ENCODE assay signal across 8 cellular contexts in genomic region chr11:115919341-115920086, GRCh38.
DNase-seq lines count a peak whose midpoint lies in the region; ATAC-seq lines count a peak whose summit lies in the region.

No MANE protein-coding gene starts in this region.

- in situ Hi-C loops in SK-MEL-5 (cut with HindIII; ENCODE audit: low pct_unique_long_range_greater_than_20kb, low sequenced_read_pairs) = no loop called here

- no peaks in the 10 kb centered on the region for H3K4me1 Mint-ChIP-seq in activated T-cell treated with anti-CD3 and anti-CD28 coated beads, Interleukin-2, amount 50 U/mL, for 4 hours (ENCODE audit: low read depth)
- peaks cover 53% of the 10 kb centered on the region for H3K4me1 Mint-ChIP-seq in stimulated activated memory B cell treated with anti-CD40 and anti-IgM and Interleukin-4, amounts not matched to agents 10 μg/mL and 1 μg/mL and 100 μg/mL, for 72 hours

- peak overlapping the region; percentile 83 for H3K27ac Mint-ChIP-seq in stimulated activated memory B cell treated with anti-CD40 and anti-IgM and Interleukin-4, amounts not matched to agents 10 μg/mL and 1 μg/mL and 100 μg/mL, for 72 hours

- no peaks in the 10 kb centered on the region for H3K27me3 Mint-ChIP-seq in activated T-cell treated with anti-CD3 and anti-CD28 coated beads, Interleukin-2, amount 50 U/mL, for 4 hours (ENCODE audit: low read depth)
- H3K27me3 Mint-ChIP-seq in stimulated activated memory B cell treated with anti-CD40 and anti-IgM and Interleukin-4, amounts not matched to agents 10 μg/mL and 1 μg/mL and 100 μg/mL, for 72 hours = no peaks in the 10 kb centered on the region

- H3K36me3 Mint-ChIP-seq in activated T-cell treated with anti-CD3 and anti-CD28 coated beads, Interleukin-2, amount 50 U/mL, for 4 hours (ENCODE audit: insufficient read depth) = no peaks in the 10 kb centered on the region
- no peaks in the 10 kb centered on the region for H3K36me3 Mint-ChIP-seq in stimulated activated memory B cell treated with anti-CD40 and anti-IgM and Interleukin-4, amounts not matched to agents 10 μg/mL and 1 μg/mL and 100 μg/mL, for 72 hours

- no peaks in the 10 kb centered on the region for H3K9me3 Mint-ChIP-seq in activated T-cell treated with anti-CD3 and anti-CD28 coated beads, Interleukin-2, amount 50 U/mL, for 4 hours
- peaks cover 3% of the 10 kb centered on the region for H3K9me3 Mint-ChIP-seq in stimulated activated memory B cell treated with anti-CD40 and anti-IgM and Interleukin-4, amounts not matched to agents 10 μg/mL and 1 μg/mL and 100 μg/mL, for 72 hours

- no peak for DNase-seq in activated T-cell treated with anti-CD3 and anti-CD28 coated beads, Interleukin-2, amount 50 U/mL, for 4 hours
- DNase-seq in activated T-cell treated with anti-CD3 and anti-CD28 coated beads, Interleukin-2, amount 50 U/mL, for 1 hour = no peak
- DNase-seq in SK-MEL-5 (ENCODE audit: low read depth, low spot score) (peak; percentile 9), NCI-H1930 (lab: John Stamatoyannopoulos, UW) (no peak), anterior cingulate cortex (lab: John Stamatoyannopoulos, UW) (no peak)
- DNase-seq in stimulated activated CD4-positive, alpha-beta T cell treated with anti-CD3 and anti-CD28 coated beads, Interleukin-12 subunit alpha, Interleukin-12 subunit beta, amount 100 ng/mL, for 4 hours = no peak

- no peak overlapping the region for H3K4me3 Mint-ChIP-seq in activated T-cell treated with anti-CD3 and anti-CD28 coated beads, Interleukin-2, amount 50 U/mL, for 4 hours
- peak overlapping the region; percentile 52 for H3K4me3 Mint-ChIP-seq in stimulated activated memory B cell treated with anti-CD40 and anti-IgM and Interleukin-4, amounts not matched to agents 10 μg/mL and 1 μg/mL and 100 μg/mL, for 72 hours

- peak; percentile 64 to 69 for ATAC-seq in activated T-cell treated with anti-CD3 and anti-CD28 coated beads, Interleukin-2, amount 50 U/mL, for 4 hours
- peak; percentile 72 for ATAC-seq in HG02885 (IDR thresholded peaks at IDR 0.05; ENCODE audit: poor library complexity, unreplicated experiment)
- peak; percentile 72 for ATAC-seq in stimulated activated memory B cell treated with anti-CD40 and anti-IgM and Interleukin-4, amounts not matched to agents 10 μg/mL and 1 μg/mL and 100 μg/mL, for 72 hours
